ENCODE assay signal across 10 cellular contexts in genomic region chr5:157541452-157542118, GRCh38. TPM values are rescaled to one million over a fixed set of nuclear protein-coding genes. Genes with fewer than 3 reads are reported as not detected.
A peak's percentile ranks its signal among the peaks of the same experiment; 100 is the strongest.
DNase-seq lines count a peak whose midpoint lies in the region; ATAC-seq, FAIRE-seq and TF ChIP-seq lines count a peak whose summit lies in the region.
"Had no signal": no experiment of that assay in that cellular context is flagged by ENCODE, and none has a peak within 500 bp of the region (broad histone marks: within the 10 kb centered on the region; RNA-seq: fewer than 3 reads in every experiment).

No MANE protein-coding gene starts in this region.

- DNase-seq in chondrocyte (ENCODE audit: low spot score) (no peak), osteoblast (ENCODE audit: insufficient read length, low spot score, missing footprints) (no peak), cerebellum (ENCODE audit: low spot score) (no peak), urothelium cell line (ENCODE audit: low spot score) (no peak), GM10266 (ENCODE audit: extremely low spot score) (no peak)
- DNase-seq: Karpas-422 had no signal

- peak overlapping the region; percentile 71 for H3K4me2 ChIP-seq in osteoblast (ENCODE audit: insufficient read depth, low read length)

- peak overlapping the region; percentile 47 for H3K4me3 Mint-ChIP-seq in chondrocyte (ENCODE audit: unreplicated experiment)

- no peak for TF ChIP-seq POLR2A in GM18505 (IDR thresholded peaks at IDR 0.05; ENCODE audit: borderline replicate concordance, extremely low read depth, insufficient read depth, insufficient read length)

- peak overlapping the region; percentile 24 for H3K4me3 ChIP-seq in osteoblast (ENCODE audit: insufficient read depth, low read length)

- peak overlapping the region; percentile 62 for H3K27ac ChIP-seq in osteoblast (ENCODE audit: low read depth, low read length)

- peaks cover 71% of the 10 kb centered on the region for H3K79me2 ChIP-seq in osteoblast (ENCODE audit: insufficient read depth, low read length)

- H3K4me1 Mint-ChIP-seq in chondrocyte (ENCODE audit: low read depth) = peaks cover 70% of the 10 kb centered on the region

- peak overlapping the region; percentile 89 for H3K27ac Mint-ChIP-seq in chondrocyte (ENCODE audit: unreplicated experiment)

- peaks cover 32% of the 10 kb centered on the region for H3K4me1 ChIP-seq in osteoblast (ENCODE audit: insufficient read depth, low read length)

- H3K36me3 Mint-ChIP-seq in chondrocyte (ENCODE audit: low read depth) = peaks cover 5% of the 10 kb centered on the region

- H2AFZ ChIP-seq in osteoblast (ENCODE audit: low read length) = peak overlapping the region; percentile 73

- H3K27me3 Mint-ChIP-seq in chondrocyte (ENCODE audit: low read depth) = no peaks in the 10 kb centered on the region

- TF ChIP-seq CTCF in chondrocyte (IDR thresholded peaks at IDR 0.05) = no peak
- no peak for TF ChIP-seq CTCF in osteoblast (IDR thresholded peaks at IDR 0.05; ENCODE audit: extremely low read depth, low read depth, low read length)
- TF ChIP-seq CTCF in GM10266 (IDR thresholded peaks at IDR 0.05; ENCODE audit: control insufficient read depth, insufficient read depth, low read depth, missing control alignments) = no peak

- H3K9me3 ChIP-seq in osteoblast (ENCODE audit: low read depth, low read length) = no peaks in the 10 kb centered on the region

- no peaks in the 10 kb centered on the region for H3K9me3 Mint-ChIP-seq in chondrocyte (ENCODE audit: low read depth)

- FAIRE-seq in urothelium cell line (lab: Jason Lieb, UNC) = no peak
- FAIRE-seq: TTC549 had no signal

- ATAC-seq in GM18520 (IDR thresholded peaks at IDR 0.05; ENCODE audit: unreplicated experiment) (peak; percentile 5), HG03095 (IDR thresholded peaks at IDR 0.05; ENCODE audit: unreplicated experiment) (peak; percentile 14), GM18505 (IDR thresholded peaks at IDR 0.05; ENCODE audit: unreplicated experiment) (no peak)

- peaks cover 10% of the 10 kb centered on the region for H3K36me3 ChIP-seq in osteoblast (ENCODE audit: insufficient read depth, low read length)

- no peaks in the 10 kb centered on the region for H3K27me3 ChIP-seq in osteoblast (ENCODE audit: insufficient read depth, low read length)

- H4K20me1 ChIP-seq in osteoblast (ENCODE audit: insufficient read depth, low read length) = no peaks in the 10 kb centered on the region

RNA-seq across cellular contexts. Expression of gene ADAM19, which starts 34.0 kb away (rescaled TPM):
- 43.5 to 125 TPM (median 125 TPM) in 3 replicates for total RNA-seq in chondrocyte
- total RNA-seq in osteoblast = 12.1 and 14.5 TPM in 2 replicates
- 11.8 TPM for total RNA-seq in cerebellum
